18 cellular contexts compared by ENCODE assay signal in genomic region chr4:27515140-27515539, GRCh38.
"Had no signal": no experiment of that assay in that cellular context is flagged by ENCODE, and none has a peak within 500 bp of the region (broad histone marks: within the 10 kb centered on the region; RNA-seq: fewer than 3 reads in every experiment).

No MANE protein-coding gene starts in this region.

- DNase-seq: IMR-90, Kasumi-1, MM.1S, NCI-H1092 treated with DMSO at 0.1 percent for 48 hours, NCI-H1417, NCI-H1436 treated with DMSO at 0.1 percent for 48 hours, NCI-H1694, NCI-H187 treated with DMSO at 0.1 percent for 48 hours, NCI-H2029 treated with DMSO at 0.1 percent for 48 hours, NCI-H2171 treated with DMSO at 0.1 percent for 48 hours, NCI-H524, NCI-H526 treated with DMSO at 0.1 percent for 48 hours, NCI-H774, SHP77, SK-N-SH, SW 1271 had no signal

- H3K9me3 ChIP-seq: SK-N-SH had no signal

- H3K27ac ChIP-seq: KMS-11, RWPE1 had no signal
